ENCODE assay signal across 10 cellular contexts in genomic region chr6:3797231-3798200, GRCh38. TPM values are rescaled to one million over a fixed set of nuclear protein-coding genes. Genes with fewer than 3 reads are reported as not detected.
A peak's percentile ranks its signal among the peaks of the same experiment; 100 is the strongest.
DNase-seq lines count a peak whose midpoint lies in the region; TF ChIP-seq lines count a peak whose summit lies in the region.
"Had no signal": no experiment of that assay in that cellular context is flagged by ENCODE, and none has a peak within 500 bp of the region (broad histone marks: within the 10 kb centered on the region; RNA-seq: fewer than 3 reads in every experiment).

No MANE protein-coding gene starts in this region.

- no peaks in the 10 kb centered on the region; the same call in 1 of the 2 replicates for H3K36me3 ChIP-seq in Caco-2 (ENCODE audit: control insufficient read depth, insufficient read depth, low read length)
- H3K36me3 ChIP-seq in PC-9 (ENCODE audit: low read depth), result no peaks in the 10 kb centered on the region
- H3K36me3 ChIP-seq in BE2C, result no peaks in the 10 kb centered on the region
- H3K36me3 ChIP-seq: esophagus muscularis mucosa had no signal

- CTCF ChIA-PET in Caco-2 (lab: Charles Lee), result interaction anchor here (0.6 kb wide), 1 partner anchor 181 kb away, joined by 3 read pairs; no protein-coding TSS in a partner anchor
- CTCF ChIA-PET in PC-9 (lab: Charles Lee), result interaction anchor here (0.5 to 0.6 kb wide), 2 partner anchors 10 to 51 kb away, joined by 3 read pairs; no protein-coding TSS in a partner anchor

- intact Hi-C loops in Caco-2 (cut with micrococcal nuclease; ENCODE audit: unreplicated experiment), result loop anchor here (1.0 to 2.0 kb wide), 3 partner anchors 8 to 110 kb away; partner anchors contain the start of gene PXDC1
- intact Hi-C loops in PC-9 (cut with micrococcal nuclease; ENCODE audit: unreplicated experiment), result no loop called here

- H3K9me2 ChIP-seq in PC-9 (ENCODE audit: insufficient read depth), result no peaks in the 10 kb centered on the region

- no peak overlapping the region for H2AFZ ChIP-seq in PC-9

- H3K4me1 ChIP-seq in Caco-2, result peaks cover 44% of the 10 kb centered on the region
- peaks cover 23% of the 10 kb centered on the region for H3K4me1 ChIP-seq in PC-9 (replicated peaks; ENCODE audit: insufficient read depth)
- H3K4me1 ChIP-seq in BE2C, result no peaks in the 10 kb centered on the region

- peak overlapping the region; percentile 94 for H3K27ac Mint-ChIP-seq in Caco-2 (ENCODE audit: unreplicated experiment)

- no peak for TF ChIP-seq CTCF in Caco-2 (IDR thresholded peaks at IDR 0.05; ENCODE audit: insufficient read depth in 1 of 2, low read depth in 1 of 2, low read length in 1 of 2, severe bottlenecking in 1 of 2, unreplicated experiment in 1 of 2)
- TF ChIP-seq CTCF in PC-9 (conservative IDR thresholded peaks at IDR 0.05), result no peak
- TF ChIP-seq CTCF in epithelial cell of proximal tubule (conservative IDR thresholded peaks at IDR 0.05; ENCODE audit: low read depth, low read length), result no peak
- TF ChIP-seq CTCF in BE2C (IDR thresholded peaks at IDR 0.05; ENCODE audit: low read depth, low read length), result no peak

- peaks cover 40% of the 10 kb centered on the region for H3K4me1 Mint-ChIP-seq in Caco-2 (ENCODE audit: low read depth, unreplicated experiment)

- H3K4me3 Mint-ChIP-seq in Caco-2 (ENCODE audit: unreplicated experiment), result peak overlapping the region; percentile 40

- peak overlapping the region; percentile 73 for H3K27ac ChIP-seq in PC-9

- H3K9me3 Mint-ChIP-seq in Caco-2 (ENCODE audit: unreplicated experiment), result no peaks in the 10 kb centered on the region

- DNase-seq in Caco-2 (peak in 1 of 2 experiments; percentile 52), PC-9 (peak in 1 of 2 experiments; percentile 86), epithelial cell of proximal tubule (ENCODE audit: low read depth) (peak; percentile 93), non-pigmented ciliary epithelial cell (ENCODE audit: low read depth) (peak; percentile 73), AML-193 (lab: John Stamatoyannopoulos, UW) (no peak), BE2C (no peak), cerebellum (ENCODE audit: low spot score) (no peak)
- DNase-seq in central memory CD4-positive, alpha-beta T cell, result no peak
- DNase-seq: NCI-H1436 treated with DMSO at 0.1 percent for 48 hours had no signal

- H3K27me3 ChIP-seq in Caco-2 (replicated peaks; ENCODE audit: control insufficient read depth, insufficient read depth, low read length) (no peaks in the 10 kb centered on the region), PC-9 (ENCODE audit: insufficient read depth, low read depth) (no peaks in the 10 kb centered on the region), BE2C (no peaks in the 10 kb centered on the region)
- H3K27me3 ChIP-seq: esophagus muscularis mucosa had no signal

- H4K20me1 ChIP-seq in PC-9 (ENCODE audit: insufficient read depth), result no peaks in the 10 kb centered on the region

- H3K4me3 ChIP-seq in Caco-2 (ENCODE audit: low read depth, low read length) (no peak overlapping the region), PC-9 (no peak overlapping the region), epithelial cell of proximal tubule (ENCODE audit: low read depth, low read length) (peak overlapping the region; percentile 12), BE2C (ENCODE audit: low read depth, low read length) (no peak overlapping the region)
- H3K4me3 ChIP-seq: esophagus muscularis mucosa had no signal

- POLR2A ChIA-PET in Caco-2 (lab: Charles Lee) (no interaction called here), PC-9 (lab: Charles Lee; ENCODE audit: unreplicated experiment) (interaction anchor here (0.7 kb wide), 1 partner anchor 64 kb away, joined by 3 read pairs; no protein-coding TSS in a partner anchor)

- H3K9me3 ChIP-seq in Caco-2 (no peaks in the 10 kb centered on the region), PC-9 (ENCODE audit: insufficient read depth, low read depth) (no peaks in the 10 kb centered on the region), BE2C (no peaks in the 10 kb centered on the region)
- H3K9me3 ChIP-seq: esophagus muscularis mucosa had no signal

- no peaks in the 10 kb centered on the region for H3K27me3 Mint-ChIP-seq in Caco-2 (ENCODE audit: insufficient read depth, unreplicated experiment)

- BruUV-seq in Caco-2 (replicated peaks; lab: Mats Ljungman, UMichigan), result TSS peak; percentile 98
- BruUV-seq in PC-9 (replicated peaks; lab: Mats Ljungman, UMichigan), result TSS peak; percentile 99

- H3F3A ChIP-seq in PC-9 (ENCODE audit: insufficient read depth, low read depth), result peaks cover 11% of the 10 kb centered on the region; the same call in 1 of the 2 replicates

- peak overlapping the region; percentile 66 for H3K4me2 ChIP-seq in PC-9

- H3K36me3 Mint-ChIP-seq in Caco-2 (ENCODE audit: insufficient read depth, unreplicated experiment), result peaks cover 19% of the 10 kb centered on the region

- no peaks in the 10 kb centered on the region for H3K79me2 ChIP-seq in PC-9 (ENCODE audit: low read depth)

RNA-seq across cellular contexts. Expression of gene PXDC1, which starts 46.0 kb away (rescaled TPM):
- total RNA-seq in Caco-2 (2022), result 36.9 and 42.9 TPM in 2 replicates
- total RNA-seq in PC-9 (2021), result 29.3 and 30.8 TPM in 2 replicates
- 36.4 and 37.6 TPM in 2 replicates for total RNA-seq in epithelial cell of proximal tubule
- not detected for polyA plus RNA-seq in BE2C (2012; ENCODE audit: insufficient read depth, insufficient read length, low read depth)
- total RNA-seq in cerebellum, result 17.6 TPM

RNA-seq across cellular contexts. Expression of gene FAM50B, which starts 51.7 kb away (rescaled TPM):
- total RNA-seq in Caco-2 (2022), result not detected in 2 replicates
- 14.3 and 16.3 TPM in 2 replicates for total RNA-seq in PC-9 (2021)
- 3.1 and 10.9 TPM in 2 replicates for total RNA-seq in epithelial cell of proximal tubule
- polyA plus RNA-seq in BE2C (2012; ENCODE audit: insufficient read depth, insufficient read length, low read depth), result 53.6 TPM
- 10.1 TPM for total RNA-seq in cerebellum

Comparison
In these comparisons a context has a peak if more than half of its experiments do, and no peak if none do; other contexts are left out.
1. DNase-seq: peak in epithelial cell of proximal tubule (single experiment) and non-pigmented ciliary epithelial cell (single experiment); none in AML-193 (0 of 2), central memory CD4-positive, alpha-beta T cell (single experiment), BE2C (single experiment) and cerebellum (single experiment).